30 cellular contexts compared by ENCODE assay signal in the genomic region with DNA sequence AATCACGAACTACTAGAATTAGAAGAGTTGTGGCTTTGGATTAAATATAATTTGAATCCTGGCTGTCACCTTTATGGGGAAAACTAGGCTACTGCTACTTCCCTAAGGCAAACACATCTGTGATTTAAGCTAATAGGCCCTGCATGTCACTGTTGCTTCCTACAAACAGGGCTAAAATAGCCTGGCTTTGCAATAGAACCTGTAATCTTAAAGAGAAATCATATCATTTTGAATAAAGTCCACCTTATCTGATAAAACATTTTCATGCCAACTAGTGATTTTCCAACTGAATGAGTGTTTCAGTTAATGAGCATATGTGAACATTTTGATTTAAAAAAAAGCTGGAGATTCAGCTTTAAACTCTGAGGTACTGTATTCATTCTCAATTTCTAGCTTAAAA.
"Had no signal": no experiment of that assay in that cellular context is flagged by ENCODE, and none has a peak within 500 bp of the region (broad histone marks: within the 10 kb centered on the region; RNA-seq: fewer than 3 reads in every experiment).

No MANE protein-coding gene starts in this region.

- DNase-seq: activated CD4-positive, alpha-beta memory T cell treated with anti-CD3 and anti-CD28 coated beads for 36 hours; activated CD4-positive, alpha-beta T cell treated with anti-CD3 and anti-CD28 coated beads for 36 hours; activated CD4-positive, alpha-beta T cell treated with anti-CD3 and anti-CD28 coated beads, Interleukin-2, amount 10 ng/mL, durations not matched to agents 24 days and 14 days; activated CD4-positive, CD25-positive, alpha-beta regulatory T cell; activated CD4-positive, CD25-positive, alpha-beta regulatory T cell treated with anti-CD3 and anti-CD28 coated beads, Interleukin-2, amount 50 U/mL, for 72 hours; activated CD8-positive, alpha-beta memory T cell treated with anti-CD3 and anti-CD28 coated beads, Interleukin-2, amount 10 ng/mL, durations not matched to agents 7 days and 5 days; activated CD8-positive, alpha-beta memory T cell treated with anti-CD3 and anti-CD28 coated beads, Interleukin-2, amount 50 U/mL, for 4 hours; activated CD8-positive, alpha-beta T cell treated with anti-CD3 and anti-CD28 coated beads, Interleukin-2, amount 10 ng/mL, durations not matched to agents 7 days and 5 days; activated effector memory CD4-positive, alpha-beta T cell treated with anti-CD3 and anti-CD28 coated beads, Interleukin-2, amount 50 U/mL, for 16 hours; activated naive CD4-positive, alpha-beta T cell treated with anti-CD3 and anti-CD28 coated beads for 36 hours; activated naive CD8-positive, alpha-beta T cell treated with anti-CD3 and anti-CD28 coated beads for 36 hours; activated naive CD8-positive, alpha-beta T cell treated with anti-CD3 and anti-CD28 coated beads, Interleukin-2, amount 50 U/mL, for 24 hours; activated T-cell treated with anti-CD3 and anti-CD28 coated beads, Interleukin-2, amount 50 U/mL, for 1 hour; activated T-cell treated with anti-CD3 and anti-CD28 coated beads, Interleukin-2, amount 50 U/mL, for 48 hours; adrenal gland; amygdala; aorta; body of pancreas; caudate nucleus; cortex of kidney; dermis blood vessel endothelial cell; effector CD4-positive, alpha-beta T cell; effector memory CD8-positive, alpha-beta T cell; erythroblast; foreskin keratinocyte; gastrocnemius medialis; heart right ventricle; T1000 had no signal

- ATAC-seq: activated CD4-positive, alpha-beta T cell treated with anti-CD3 and anti-CD28 coated beads for 36 hours; activated CD8-positive, alpha-beta memory T cell treated with anti-CD3 and anti-CD28 coated beads, Interleukin-2, amount 10 ng/mL, durations not matched to agents 7 days and 5 days; activated CD8-positive, alpha-beta T cell treated with anti-CD3 and anti-CD28 coated beads, Interleukin-2, amount 10 ng/mL, durations not matched to agents 7 days and 5 days; activated naive CD8-positive, alpha-beta T cell treated with anti-CD3 and anti-CD28 coated beads, Interleukin-2, amount 50 U/mL, for 24 hours; body of pancreas; effector memory CD8-positive, alpha-beta T cell; foreskin keratinocyte; gastrocnemius medialis; heart right ventricle had no signal

- H3K36me3 ChIP-seq: adrenal gland, esophagus muscularis mucosa, gastrocnemius medialis, heart right ventricle had no signal

- H3K4me3 ChIP-seq: adrenal gland, body of pancreas, esophagus muscularis mucosa, gastrocnemius medialis, heart right ventricle, hepatocyte had no signal

- H3K27me3 ChIP-seq: adrenal gland, body of pancreas, esophagus muscularis mucosa, foreskin keratinocyte, gastrocnemius medialis, heart right ventricle, hepatocyte had no signal

- H3K9me3 ChIP-seq: adrenal gland, body of pancreas, esophagus muscularis mucosa, gastrocnemius medialis, heart right ventricle had no signal

- H3K4me1 ChIP-seq: adrenal gland, body of pancreas, esophagus muscularis mucosa, foreskin keratinocyte, gastrocnemius medialis, heart right ventricle had no signal

- H3K79me2 ChIP-seq: hepatocyte had no signal

- H3K27ac ChIP-seq: adrenal gland, body of pancreas, esophagus muscularis mucosa, foreskin keratinocyte, gastrocnemius medialis, heart right ventricle, hepatocyte had no signal

- H3K4me2 ChIP-seq: hepatocyte had no signal

- H2AFZ ChIP-seq: hepatocyte had no signal
